Comparison of ENCODE assay signal across 9 cellular contexts in the genomic region with DNA sequence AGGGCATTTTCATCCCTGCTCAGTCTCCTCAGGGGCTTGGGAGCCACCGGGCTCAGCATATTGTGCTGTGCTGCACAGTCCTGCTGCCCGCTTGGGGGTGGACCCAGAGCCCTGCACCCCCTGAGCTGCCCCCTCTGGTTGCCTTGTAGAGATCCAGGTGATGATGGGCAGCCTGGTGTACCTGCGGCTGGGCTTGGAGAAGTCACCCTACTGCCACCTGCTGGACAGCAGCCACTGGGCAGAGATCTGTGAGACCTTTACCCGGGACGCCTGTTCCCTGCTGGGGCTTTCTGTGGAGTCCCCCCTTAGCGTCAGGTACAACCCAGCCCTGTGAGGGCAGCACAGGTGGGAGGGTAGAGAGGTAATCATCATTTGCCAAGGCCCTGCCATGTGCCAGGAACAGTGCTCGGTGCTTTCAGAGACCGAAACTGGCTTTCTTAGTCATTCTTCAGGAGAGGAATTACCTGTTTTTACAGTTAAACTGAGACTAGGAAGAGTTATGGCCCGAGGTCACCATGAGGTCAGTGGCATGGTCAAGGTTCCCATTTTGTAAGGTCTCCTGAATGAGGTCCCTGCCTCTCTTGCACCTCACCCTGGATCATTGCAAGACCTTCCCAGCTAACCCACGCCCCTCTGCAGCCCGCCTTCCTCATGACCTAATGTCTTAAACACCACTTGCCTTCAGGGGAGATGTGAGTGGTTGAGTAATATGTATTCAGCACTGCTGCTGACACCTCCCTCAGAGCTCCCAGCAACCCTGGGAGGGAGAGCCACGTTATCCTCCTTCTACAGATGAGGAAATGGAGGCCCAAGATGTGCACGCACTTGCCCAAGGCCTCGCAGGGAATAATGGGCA. TPM values are rescaled to one million over a fixed set of nuclear protein-coding genes. Genes with fewer than 3 reads are reported as not detected.
DNase-seq lines count a peak whose midpoint lies in the region; ATAC-seq and TF ChIP-seq lines count a peak whose summit lies in the region.
"Had no signal": no experiment of that assay in that cellular context is flagged by ENCODE, and none has a peak within 500 bp of the region (broad histone marks: within the 10 kb centered on the region; RNA-seq: fewer than 3 reads in every experiment).

No MANE protein-coding gene starts in this region.

- peak; percentile 66 to 85 (median 78) for TF ChIP-seq CTCF in esophagus squamous epithelium (IDR thresholded peaks at IDR 0.05)

- no peak for TF ChIP-seq POLR2A in esophagus squamous epithelium (IDR thresholded peaks at IDR 0.05)

- peaks cover 85% of the 10 kb centered on the region for H3K36me3 ChIP-seq in NT2/D1 (ENCODE audit: insufficient read depth, insufficient read length, low read length)
- H3K36me3 ChIP-seq in esophagus squamous epithelium: peaks cover 55 to 100% (median 73%) of the 10 kb centered on the region in 3 donors

- DNase-seq in DMS79 treated with DMSO at 0.1 percent for 48 hours (lab: John Stamatoyannopoulos, UW) (peak; percentile 4), DMS79 (lab: John Stamatoyannopoulos, UW) (no peak), NT2/D1 (ENCODE audit: low read depth, low spot score) (peak; percentile 56), activated T-cell treated with anti-CD3 and anti-CD28 coated beads for 1 hour (ENCODE audit: low read depth) (peak; percentile 71), esophagus squamous epithelium (lab: John Stamatoyannopoulos, UW) (no peak), posterior cingulate gyrus (peak in 7 of 10 donors; percentile 36 to 92 (median 60))

- H3K27ac ChIP-seq in esophagus squamous epithelium: peak overlapping the region; percentile 73 to 90 (median 82)
- H3K27ac ChIP-seq: BLaER1 had no signal

- 30 to 40% methylated on average over 6 to 10 of the region's 14 CpGs for WGBS in esophagus squamous epithelium, 2 donors

- H3K4me3 ChIP-seq in NT2/D1 (ENCODE audit: insufficient read length, low read depth) (no peak overlapping the region), esophagus squamous epithelium (no peak overlapping the region)
- H3K4me3 ChIP-seq: BLaER1 had no signal

- intact Hi-C loops in esophagus squamous epithelium (cut with DNase I): no loop called here
- intact Hi-C loops in posterior cingulate gyrus (cut with DNase I): no loop called here

- no peak overlapping the region for H3K9ac ChIP-seq in NT2/D1 (ENCODE audit: insufficient read length, low read depth)
- H3K9ac ChIP-seq: BLaER1 had no signal

- ATAC-seq in HG03175 (IDR thresholded peaks at IDR 0.05; ENCODE audit: unreplicated experiment) (peak; percentile 75), HG02884 (IDR thresholded peaks at IDR 0.05; ENCODE audit: unreplicated experiment) (no peak)

- H3K27me3 ChIP-seq in NT2/D1 (ENCODE audit: insufficient read depth, insufficient read length): no peaks in the 10 kb centered on the region
- H3K27me3 ChIP-seq in esophagus squamous epithelium: no peaks in the 10 kb centered on the region
- H3K27me3 ChIP-seq: BLaER1 had no signal

- H3K4me1 ChIP-seq in NT2/D1 (ENCODE audit: insufficient read depth, insufficient read length) (peaks cover 9% of the 10 kb centered on the region), esophagus squamous epithelium (peaks cover 12 to 93% (median 16%) of the 10 kb centered on the region in 3 donors)
- H3K4me1 ChIP-seq: BLaER1 had no signal

- no peaks in the 10 kb centered on the region for H3K9me3 ChIP-seq in NT2/D1 (ENCODE audit: insufficient read depth, low read length)
- H3K9me3 ChIP-seq in esophagus squamous epithelium: no peaks in the 10 kb centered on the region
- H3K9me3 ChIP-seq: BLaER1 had no signal

RNA-seq across cellular contexts. Expression of a gene that starts 7.5 kb away (rescaled TPM):
- total RNA-seq in esophagus squamous epithelium: 100 to 1,000 TPM; 288 to 408 (median 358) TPM

RNA-seq across cellular contexts. Expression of a gene that starts 15.4 kb away (rescaled TPM):
- 10 to 100 TPM; 43.9 to 88.1 (median 64.4) TPM for total RNA-seq in esophagus squamous epithelium

RNA-seq across cellular contexts. Expression of a gene that starts 32.9 kb away (rescaled TPM):
- total RNA-seq in esophagus squamous epithelium: 10 to 100 TPM; 14.0 to 32.6 (median 16.1) TPM

RNA-seq across cellular contexts. Expression of a gene that starts 41.0 kb away (rescaled TPM):
- not detected for total RNA-seq in esophagus squamous epithelium

RNA-seq across cellular contexts. Expression of a gene that starts 58.1 kb away (rescaled TPM):
- total RNA-seq in esophagus squamous epithelium: 100 to 1,000 TPM; 123 to 150 (median 135) TPM

Comparison
In these comparisons a context has a peak if more than half of its experiments do, and no peak if none do; other contexts are left out.
1. DNase-seq: peak in DMS79 treated with DMSO at 0.1 percent for 48 hours (single experiment), NT2/D1 (single experiment), activated T-cell treated with anti-CD3 and anti-CD28 coated beads for 1 hour (single experiment) and posterior cingulate gyrus (7 of 10); none in DMS79 (single experiment) and esophagus squamous epithelium (single experiment).